In the genomic region with DNA sequence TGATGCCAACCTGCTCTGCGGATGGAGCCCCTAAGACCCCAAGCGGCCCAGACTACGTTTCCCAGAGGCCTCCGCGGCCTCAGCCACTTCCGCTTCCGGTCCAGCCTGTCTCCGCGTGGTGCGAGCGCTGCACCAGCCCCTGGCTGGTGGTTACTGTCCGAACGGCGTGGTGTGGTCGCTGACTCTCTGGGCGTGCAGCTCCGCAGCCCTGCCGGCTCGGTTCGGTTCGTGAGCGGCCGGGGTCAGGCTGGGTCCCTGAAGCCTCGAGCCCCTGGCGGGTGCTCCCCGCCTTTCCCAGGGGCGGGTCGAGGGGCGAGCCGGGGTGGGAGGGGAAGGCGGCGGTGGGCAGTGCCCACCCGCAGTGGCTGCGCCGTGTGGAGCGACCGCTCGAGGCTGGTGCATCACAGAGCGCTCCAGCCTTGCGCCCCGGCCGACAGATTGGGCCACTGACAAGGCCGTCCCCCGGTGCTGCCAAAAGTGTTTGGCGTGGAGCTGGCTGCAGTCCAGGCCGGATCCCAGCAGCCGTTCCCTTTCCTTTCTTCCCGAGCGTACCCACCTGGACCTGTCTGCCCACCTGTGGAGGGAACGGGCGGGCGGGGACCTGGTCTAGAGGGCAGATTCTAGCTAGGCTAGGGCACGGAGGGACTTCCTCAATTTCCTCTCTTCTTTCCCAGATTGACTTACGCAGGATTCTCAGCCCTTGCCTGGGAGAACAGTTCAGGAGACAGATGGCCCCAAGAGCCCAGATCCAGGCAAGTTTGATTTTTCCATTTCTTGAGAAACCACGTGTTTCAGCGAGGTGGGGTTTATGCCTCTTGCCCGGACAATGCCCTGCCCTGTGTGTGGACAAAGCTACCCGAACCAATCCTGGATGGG, we compare ENCODE assay signal across 8 cellular contexts. TPM values are rescaled to one million over a fixed set of nuclear protein-coding genes. Genes with fewer than 3 reads are reported as not detected.
DNase-seq lines count a peak whose midpoint lies in the region; ATAC-seq and TF ChIP-seq lines count a peak whose summit lies in the region.

Gene ZNF485 (plus strand): TSS at position 116 of the 876 bp plus-strand sequence. CDS start 613 bp downstream, at position 729.

- no peaks in the 10 kb centered on the region for H3K9me3 Mint-ChIP-seq in activated naive CD4-positive, alpha-beta T cell treated with anti-CD3 and anti-CD28 coated beads, Interleukin-2, amount 50 U/mL, for 24 hours
- peaks cover 13% of the 10 kb centered on the region for H3K9me3 Mint-ChIP-seq in glutamatergic neuron (ENCODE audit: unreplicated experiment)

- intact Hi-C loops in testis (cut with DNase I; ENCODE audit: low total_unique reads): no loop called here

- H3K27ac ChIP-seq in DND-41 (ENCODE audit: low read length): peak within 1 kb of the TSS; percentile 78
- no peak within 1 kb of the TSS for H3K27ac ChIP-seq in SK-N-MC
- H3K27ac ChIP-seq in testis: peak within 1 kb of the TSS; percentile 10 to 34

- peak; percentile 94 for ATAC-seq in DND-41 (ENCODE audit: insufficient read depth, low read depth)
- peak; percentile 99 for ATAC-seq in GM21576 (IDR thresholded peaks at IDR 0.05; ENCODE audit: unreplicated experiment)
- ATAC-seq in omental fat pad (ENCODE audit: low FRiP score): peak; percentile 85

- H3K36me3 ChIP-seq in DND-41 (ENCODE audit: insufficient read depth, low read length) (peaks cover 22% of the 10 kb centered on the region; the same call in 1 of the 2 replicates), SK-N-MC (ENCODE audit: insufficient read depth, low read length) (no peaks in the 10 kb centered on the region; the same call in 1 of the 2 replicates), testis (ENCODE audit: low read depth, missing control alignments) (no peaks in the 10 kb centered on the region)

- peak within 1 kb of the TSS; percentile 55 to 86 for H3K4me3 ChIP-seq in DND-41 (ENCODE audit: low read depth in 1 of 2, low read length in 2 of 2)
- H3K4me3 ChIP-seq in SK-N-MC: peak within 1 kb of the TSS; percentile 78
- H3K4me3 ChIP-seq in testis: peak within 1 kb of the TSS; percentile 73 to 84

- H3K9ac ChIP-seq in DND-41 (ENCODE audit: low read depth, low read length) (peak within 1 kb of the TSS; percentile 69), SK-N-MC (ENCODE audit: insufficient read length) (peak within 1 kb of the TSS; percentile 62)

- TF ChIP-seq POLR2A in testis (IDR thresholded peaks at IDR 0.05): no peak

- DNase-seq in DND-41: peak; percentile 79
- DNase-seq in SK-N-MC (ENCODE audit: low read depth, low spot score): no peak
- DNase-seq in glutamatergic neuron: peak; percentile 87
- DNase-seq in omental fat pad (ENCODE audit: low spot score): no peak
- peak; percentile 87 for DNase-seq in testis

- peak within 1 kb of the TSS; percentile 90 for H2AFZ ChIP-seq in DND-41 (ENCODE audit: low read depth, low read length)

- H3K79me2 ChIP-seq in DND-41 (ENCODE audit: insufficient read depth, low read length): peaks cover 9% of the 10 kb centered on the region

- WGBS in testis, 2 donors: 2 to 6% methylated on average over 15 to 57 of the region's 58 CpGs

- H3K4me1 ChIP-seq in DND-41 (ENCODE audit: insufficient read depth, low read length): peaks cover 29% of the 10 kb centered on the region
- H3K4me1 ChIP-seq in testis: no peaks in the 10 kb centered on the region

- no peak for TF ChIP-seq CTCF in DND-41 (IDR thresholded peaks at IDR 0.05; ENCODE audit: borderline replicate concordance, extremely low read depth, low read length, poor library complexity, severe bottlenecking)
- no peak for TF ChIP-seq CTCF in glutamatergic neuron (IDR thresholded peaks at IDR 0.05; ENCODE audit: partially characterized antibody, unreplicated experiment)
- TF ChIP-seq CTCF in omental fat pad (IDR thresholded peaks at IDR 0.05): no peak
- no peak for TF ChIP-seq CTCF in testis (IDR thresholded peaks at IDR 0.05)

- TF ChIP-seq EP300 in Ishikawa (IDR thresholded peaks at IDR 0.05; ENCODE audit: borderline replicate concordance): no peak

- no peaks in the 10 kb centered on the region for H3K27me3 ChIP-seq in DND-41 (ENCODE audit: insufficient read depth, low read length, poor library complexity)
- no peaks in the 10 kb centered on the region for H3K27me3 ChIP-seq in testis

- H3K4me1 Mint-ChIP-seq in activated naive CD4-positive, alpha-beta T cell treated with anti-CD3 and anti-CD28 coated beads, Interleukin-2, amount 50 U/mL, for 24 hours: peaks cover 47% of the 10 kb centered on the region
- peaks cover 7% of the 10 kb centered on the region for H3K4me1 Mint-ChIP-seq in glutamatergic neuron (ENCODE audit: low read depth, unreplicated experiment)

- peak within 1 kb of the TSS; percentile 89 for H3K4me2 ChIP-seq in DND-41 (ENCODE audit: insufficient read depth, low read length)

- H3K27ac Mint-ChIP-seq in activated naive CD4-positive, alpha-beta T cell treated with anti-CD3 and anti-CD28 coated beads, Interleukin-2, amount 50 U/mL, for 24 hours: peak within 1 kb of the TSS; percentile 93
- peak within 1 kb of the TSS; percentile 73 for H3K27ac Mint-ChIP-seq in glutamatergic neuron (ENCODE audit: unreplicated experiment)

- H3K36me3 Mint-ChIP-seq in activated naive CD4-positive, alpha-beta T cell treated with anti-CD3 and anti-CD28 coated beads, Interleukin-2, amount 50 U/mL, for 24 hours: peaks cover 25% of the 10 kb centered on the region
- peaks cover 4% of the 10 kb centered on the region for H3K36me3 Mint-ChIP-seq in glutamatergic neuron (ENCODE audit: unreplicated experiment)

- TF ChIP-seq RAD21 in Ishikawa (IDR thresholded peaks at IDR 0.05; ENCODE audit: low read depth): no peak

- H3K9me3 ChIP-seq in DND-41 (ENCODE audit: insufficient read depth, low read length, severe bottlenecking) (no peaks in the 10 kb centered on the region), SK-N-MC (ENCODE audit: low read depth, low read length) (no peaks in the 10 kb centered on the region), testis (no peaks in the 10 kb centered on the region)

- H3K27me3 Mint-ChIP-seq in activated naive CD4-positive, alpha-beta T cell treated with anti-CD3 and anti-CD28 coated beads, Interleukin-2, amount 50 U/mL, for 24 hours: no peaks in the 10 kb centered on the region
- peaks cover 6% of the 10 kb centered on the region for H3K27me3 Mint-ChIP-seq in glutamatergic neuron (ENCODE audit: unreplicated experiment)

- no peaks in the 10 kb centered on the region for H4K20me1 ChIP-seq in DND-41 (ENCODE audit: insufficient read depth, low read length)

- peak within 1 kb of the TSS; percentile 89 for H3K4me3 Mint-ChIP-seq in activated naive CD4-positive, alpha-beta T cell treated with anti-CD3 and anti-CD28 coated beads, Interleukin-2, amount 50 U/mL, for 24 hours
- peak within 1 kb of the TSS; percentile 89 for H3K4me3 Mint-ChIP-seq in glutamatergic neuron (ENCODE audit: unreplicated experiment)

TF ChIP-seq in Ishikawa, 13 proteins besides CTCF, POLR2A, EP300 and RAD21:
- 0 out of 2 replicates have a peak, but pooled peaks have one; percentile 25 for TF ChIP-seq NFIC (IDR thresholded peaks at IDR 0.05)
- no peak for TF ChIP-seq TEAD4 (IDR thresholded peaks at IDR 0.05)
- TF ChIP-seq CREB1 (IDR thresholded peaks at IDR 0.05; ENCODE audit: low read depth): no peak
- TF ChIP-seq TAF1 (IDR thresholded peaks at IDR 0.05; ENCODE audit: low read depth): peak; percentile 81
- no peak for TF ChIP-seq EGR1 (IDR thresholded peaks at IDR 0.05)
- TF ChIP-seq, protein P1, sequence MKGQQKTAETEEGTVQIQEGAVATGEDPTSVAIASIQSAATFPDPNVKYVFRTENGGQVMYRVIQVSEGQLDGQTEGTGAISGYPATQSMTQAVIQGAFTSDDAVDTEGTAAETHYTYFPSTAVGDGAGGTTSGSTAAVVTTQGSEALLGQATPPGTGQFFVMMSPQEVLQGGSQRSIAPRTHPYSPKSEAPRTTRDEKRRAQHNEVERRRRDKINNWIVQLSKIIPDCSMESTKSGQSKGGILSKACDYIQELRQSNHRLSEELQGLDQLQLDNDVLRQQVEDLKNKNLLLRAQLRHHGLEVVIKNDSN (IDR thresholded peaks at IDR 0.05): peak; percentile 52
- no peak; the same call in 1 of the 2 replicates for TF ChIP-seq ZBTB7A (IDR thresholded peaks at IDR 0.05; ENCODE audit: low read depth)
- TF ChIP-seq MAX (IDR thresholded peaks at IDR 0.05): peak; percentile 94

RNA-seq across cellular contexts. Expression of gene ZNF485, which starts in this region (rescaled TPM):
- total RNA-seq in glutamatergic neuron (ENCODE audit: unreplicated experiment) (3.4 TPM), omental fat pad (10 to 100 TPM in 1 of 4 donors, 1 to 10 TPM in 3; 2.2 to 13.1 (median 5.8) TPM), testis (10 to 100 TPM in 1 of 2 donors, 1 to 10 TPM in 1; 8.8 to 10.0 TPM)
- polyA plus RNA-seq in testis (ENCODE audit: insufficient read depth, low read depth, low replicate concordance): 5.8 TPM

Comparison
In these comparisons a context has a peak if more than half of its experiments do, and no peak if none do; other contexts are left out.
1. DNase-seq: peak in DND-41 (single experiment), glutamatergic neuron (single experiment) and testis (single experiment); none in SK-N-MC (single experiment) and omental fat pad (single experiment).
2. Peak in every context shown above with its lines, with median percentiles within 50 percentile points of each other: ATAC-seq and H3K4me3 ChIP-seq.